8 cellular contexts compared by ENCODE assay signal in the genomic region with DNA sequence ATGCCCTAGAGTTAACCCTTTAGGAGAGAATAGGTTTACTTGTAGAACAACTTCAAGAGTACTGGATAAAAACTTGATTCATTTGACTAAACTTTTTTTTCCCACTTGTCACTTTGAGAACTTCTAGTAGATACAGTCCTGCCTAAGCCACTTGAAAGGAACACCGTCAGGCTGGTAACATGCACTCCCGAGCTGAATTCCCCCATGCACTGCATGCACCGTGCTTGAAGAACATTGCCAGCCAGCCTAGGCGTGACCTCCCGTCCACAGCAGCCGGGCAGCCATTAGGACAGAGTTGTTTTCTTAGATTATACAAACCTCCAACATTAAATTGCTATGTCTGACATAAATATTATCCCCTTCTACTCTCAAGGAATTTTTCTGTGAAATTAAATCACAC. TPM values are rescaled to one million over a fixed set of nuclear protein-coding genes. Genes with fewer than 3 reads are reported as not detected.
"Had no signal": no experiment of that assay in that cellular context is flagged by ENCODE, and none has a peak within 500 bp of the region (broad histone marks: within the 10 kb centered on the region; RNA-seq: fewer than 3 reads in every experiment).

No MANE protein-coding gene starts in this region.

- ATAC-seq: HepG2 had no signal

- H3K27ac Mint-ChIP-seq: H9, IgD-negative memory B cell had no signal

- H3K4me1 Mint-ChIP-seq: H9 had no signal

- H3K27ac ChIP-seq: KMS-11 had no signal

- H3K9me3 Mint-ChIP-seq: H9, IgD-negative memory B cell had no signal

- H3K27me3 Mint-ChIP-seq: IgD-negative memory B cell had no signal

- DNase-seq: GOT3, H9, HCEC 1CT, KBM-7 had no signal

- H3K4me3 Mint-ChIP-seq: H9, IgD-negative memory B cell had no signal

- H3K4me2 ChIP-seq: KMS-11 had no signal

RNA-seq across cellular contexts. Expression of a gene that starts 52.6 kb away (rescaled TPM):
- total RNA-seq: H9, HT-29 had no signal
- polyA plus RNA-seq: IgD-negative memory B cell had no signal
